11 cellular contexts compared by ENCODE assay signal in genomic region chr4:110484029-110484428, GRCh38. TPM values are rescaled to one million over a fixed set of nuclear protein-coding genes. Genes with fewer than 3 reads are reported as not detected.
DNase-seq lines count a peak whose midpoint lies in the region; ATAC-seq and TF ChIP-seq lines count a peak whose summit lies in the region.
"Had no signal": no experiment of that assay in that cellular context is flagged by ENCODE, and none has a peak within 500 bp of the region (broad histone marks: within the 10 kb centered on the region; RNA-seq: fewer than 3 reads in every experiment).

No MANE protein-coding gene starts in this region.

- no peak overlapping the region for H2AK5ac ChIP-seq in neuronal stem cell (ENCODE audit: low read depth, low read length)

- H3K36me3 Mint-ChIP-seq in CD14-positive monocyte: no peaks in the 10 kb centered on the region

- H3K4ac ChIP-seq in neuronal stem cell (ENCODE audit: low read length): no peak overlapping the region

- H3K36me3 ChIP-seq in OCI-LY3 (replicated peaks; ENCODE audit: low read depth, low read length) (no peaks in the 10 kb centered on the region), HAP-1 (replicated peaks) (no peaks in the 10 kb centered on the region), thyroid gland (no peaks in the 10 kb centered on the region), neuronal stem cell (replicated peaks in 1 of 2; ENCODE audit: control insufficient read depth in 2 of 2, insufficient read depth in 2 of 2, low read length in 2 of 2) (no peaks in the 10 kb centered on the region)
- H3K36me3 ChIP-seq: BLaER1 had no signal

- peaks cover 84% of the 10 kb centered on the region for H3K27me3 ChIP-seq in OCI-LY3 (ENCODE audit: low read depth, low read length)
- no peaks in the 10 kb centered on the region for H3K27me3 ChIP-seq in HAP-1 (ENCODE audit: low read depth)
- no peaks in the 10 kb centered on the region for H3K27me3 ChIP-seq in thyroid gland
- no peaks in the 10 kb centered on the region for H3K27me3 ChIP-seq in neuronal stem cell (ENCODE audit: control insufficient read depth in 3 of 3, insufficient read depth in 3 of 3, low read depth in 1 of 3, low read length in 3 of 3)
- H3K27me3 ChIP-seq: BLaER1 had no signal

- H3K4me1 Mint-ChIP-seq in CD14-positive monocyte: peaks cover 7% of the 10 kb centered on the region

- H3K79me1 ChIP-seq in neuronal stem cell (ENCODE audit: low read depth, low read length): no peaks in the 10 kb centered on the region

- H3K4me2 ChIP-seq in OCI-LY3 (ENCODE audit: low read length) (peak overlapping the region; percentile 65), neuronal stem cell (ENCODE audit: insufficient read depth, low read length, poor library complexity, severe bottlenecking) (no peak overlapping the region)
- H3K4me2 ChIP-seq: BLaER1 had no signal

- DNase-seq in CD14-positive monocyte (ENCODE audit: low spot score): no peak
- DNase-seq in stimulated activated CD8-positive, alpha-beta memory T cell treated with anti-CD3 and anti-CD28 coated beads, Interleukin-4, amount 100 ng/mL, for 48 hours: no peak
- no peak for DNase-seq in HAP-1 (ENCODE audit: low spot score in 2 of 2)
- no peak for DNase-seq in thyroid gland
- no peak for DNase-seq in neuronal stem cell (ENCODE audit: low spot score)
- DNase-seq: NCI-H510A treated with DMSO at 0.1 percent for 48 hours; stimulated activated CD4-positive, alpha-beta T cell treated with anti-CD3 and anti-CD28 coated beads, Interleukin-15, amount 100 ng/mL, for 24 hours had no signal

- H4K8ac ChIP-seq in neuronal stem cell (ENCODE audit: low read depth, low read length): no peak overlapping the region

- peak overlapping the region in 6 of 7 donors; percentile 77 to 90 (median 88) for H3K27ac Mint-ChIP-seq in CD14-positive monocyte

- in situ Hi-C loops in HAP-1 (cut with MboI; ENCODE audit: low sequenced_read_pairs): no loop called here

- H3K23ac ChIP-seq in neuronal stem cell (ENCODE audit: low read depth, low read length, poor library complexity): no peak overlapping the region

- H2BK5ac ChIP-seq in neuronal stem cell (ENCODE audit: low read length): no peak overlapping the region

- H3K4me1 ChIP-seq in OCI-LY3 (ENCODE audit: low read length) (peaks cover 24% of the 10 kb centered on the region), HAP-1 (peaks cover 39% of the 10 kb centered on the region), thyroid gland (no peaks in the 10 kb centered on the region), neuronal stem cell (ENCODE audit: control insufficient read depth in 2 of 2, insufficient read depth in 1 of 2, low read depth in 1 of 2, low read length in 2 of 2) (no peaks in the 10 kb centered on the region)
- H3K4me1 ChIP-seq: BLaER1 had no signal

- H3K9me3 Mint-ChIP-seq in CD14-positive monocyte: no peaks in the 10 kb centered on the region

- ATAC-seq in GM19324 (IDR thresholded peaks at IDR 0.05; ENCODE audit: low FRiP score, unreplicated experiment) (peak; percentile 90), HG02970 (IDR thresholded peaks at IDR 0.05; ENCODE audit: low FRiP score, unreplicated experiment) (peak; percentile 98)

- 80 to 84% methylated on average over 2 of the region's 2 CpGs for WGBS in thyroid gland, 2 donors
- WGBS in neuronal stem cell (ENCODE audit: extremely low coverage in 2 of 2, insufficient read length in 2 of 2, insufficient replicate concordance in 1 of 2), 2 donors: no CpG with 5 or more reads among the region's 2 CpGs

- H4K91ac ChIP-seq in neuronal stem cell (ENCODE audit: low read depth, low read length, poor library complexity): no peak overlapping the region

- no peaks in the 10 kb centered on the region for H3K9me3 ChIP-seq in OCI-LY3 (ENCODE audit: insufficient read depth, low read length)
- no peaks in the 10 kb centered on the region for H3K9me3 ChIP-seq in HAP-1
- no peaks in the 10 kb centered on the region for H3K9me3 ChIP-seq in thyroid gland
- H3K9me3 ChIP-seq in neuronal stem cell (replicated peaks in 1 of 2; ENCODE audit: control insufficient read depth in 2 of 2, insufficient read depth in 1 of 2, low read depth in 1 of 2, low read length in 2 of 2): no peaks in the 10 kb centered on the region
- H3K9me3 ChIP-seq: BLaER1 had no signal

- H3K9ac ChIP-seq in OCI-LY3 (ENCODE audit: low read length) (no peak overlapping the region), neuronal stem cell (ENCODE audit: low read depth, low read length, poor library complexity) (no peak overlapping the region)
- H3K9ac ChIP-seq: BLaER1 had no signal

- H3K27ac ChIP-seq in OCI-LY3 (ENCODE audit: low read length) (no peak overlapping the region), thyroid gland (no peak overlapping the region), neuronal stem cell (replicated peaks; ENCODE audit: low read length) (no peak overlapping the region)
- H3K27ac ChIP-seq: BLaER1 had no signal

- H2AFZ ChIP-seq in OCI-LY3 (ENCODE audit: low read depth, low read length): no peak overlapping the region
- H2AFZ ChIP-seq in neuronal stem cell (ENCODE audit: low read length): no peak overlapping the region

- no peak overlapping the region for H2BK15ac ChIP-seq in neuronal stem cell (ENCODE audit: low read length)

- H3K18ac ChIP-seq in neuronal stem cell (ENCODE audit: low read length): no peak overlapping the region

- intact Hi-C loops in CD14-positive monocyte (cut with micrococcal nuclease): no loop called here
- intact Hi-C loops in thyroid gland (cut with DNase I): no loop called here

- H3K27me3 Mint-ChIP-seq in CD14-positive monocyte (ENCODE audit: low read depth in 3 of 3): peaks cover 9 to 18% (median 10%) of the 10 kb centered on the region in 3 donors

- no peak for TF ChIP-seq POLR2A in thyroid gland (IDR thresholded peaks at IDR 0.05)

- peaks cover 9% of the 10 kb centered on the region for H4K20me1 ChIP-seq in OCI-LY3 (ENCODE audit: insufficient read depth, low read length)
- H4K20me1 ChIP-seq: BLaER1 had no signal

- no peak overlapping the region for H3K4me3 Mint-ChIP-seq in CD14-positive monocyte

- TF ChIP-seq CTCF in CD14-positive monocyte (IDR thresholded peaks at IDR 0.05): no peak
- no peak for TF ChIP-seq CTCF in OCI-LY3 (IDR thresholded peaks at IDR 0.05; ENCODE audit: low read depth, low read length)
- TF ChIP-seq CTCF in thyroid gland (IDR thresholded peaks at IDR 0.05): no peak

- H2BK120ac ChIP-seq in neuronal stem cell (ENCODE audit: low read depth, low read length): no peak overlapping the region

- H3K14ac ChIP-seq in neuronal stem cell (ENCODE audit: low read length): no peak overlapping the region

- no peaks in the 10 kb centered on the region for H3K79me2 ChIP-seq in OCI-LY3 (ENCODE audit: low read length)

- H3K4me3 ChIP-seq in OCI-LY3 (ENCODE audit: low read length) (peak overlapping the region; percentile 48), HAP-1 (no peak overlapping the region), thyroid gland (replicated peaks in 1 of 3) (no peak overlapping the region), neuronal stem cell (ENCODE audit: low read length in 2 of 2) (no peak overlapping the region)
- H3K4me3 ChIP-seq: BLaER1 had no signal

- no peak overlapping the region for H2BK12ac ChIP-seq in neuronal stem cell (ENCODE audit: low read length)

RNA-seq across cellular contexts. Expression of gene ENPEP, which starts 8.1 kb away (rescaled TPM):
- not detected for polyA plus RNA-seq in CD14-positive monocyte
- 1 to 10 TPM; 2.0 to 6.6 (median 2.4) TPM for total RNA-seq in thyroid gland
- polyA plus RNA-seq in neuronal stem cell (2013, experiment 1 of 2): 0.95 TPM
- 0.87 TPM for polyA plus RNA-seq in neuronal stem cell (2013, experiment 2 of 2)
